Comparison of ENCODE assay signal across 8 cellular contexts in the genomic region with DNA sequence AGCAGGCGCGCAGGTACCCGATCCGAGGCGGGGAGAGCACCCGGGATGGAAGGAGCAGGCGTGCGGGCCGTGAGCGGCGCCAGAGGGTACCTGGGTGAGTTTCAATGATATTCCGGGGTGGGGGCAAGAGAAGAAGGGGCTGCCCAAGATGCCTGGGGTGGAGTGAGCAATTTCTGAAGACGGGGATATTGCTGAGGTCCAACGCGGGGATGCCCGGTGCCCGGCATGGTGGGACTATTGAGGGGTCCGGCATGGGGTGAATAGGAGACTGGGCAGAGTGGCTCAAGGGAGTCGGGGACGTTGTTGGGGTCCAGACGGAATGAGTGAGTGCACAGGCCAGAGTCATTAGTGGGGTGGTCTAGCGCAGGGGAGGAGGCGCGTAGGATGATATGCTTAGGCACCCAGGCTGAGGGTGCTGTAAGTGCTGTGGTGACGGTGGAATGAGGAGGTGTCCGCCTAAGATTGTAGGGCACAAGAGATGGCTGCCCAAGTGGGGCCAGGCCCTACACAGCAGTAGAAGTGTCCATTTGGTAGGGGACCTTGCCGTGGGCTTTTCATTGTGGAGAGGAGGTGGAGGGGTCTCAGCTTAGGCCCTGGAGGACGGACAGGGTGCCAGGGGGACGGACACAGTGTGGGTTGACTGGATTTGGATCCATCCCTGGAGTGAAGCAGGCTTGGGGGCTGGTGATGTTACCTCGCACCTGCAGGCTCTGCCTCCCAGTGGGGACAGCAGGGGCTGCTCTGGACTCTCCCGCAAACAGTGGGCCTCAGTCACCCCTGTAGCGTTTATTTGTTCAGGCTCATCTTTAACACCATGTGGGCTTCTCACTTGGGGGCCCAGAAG. TPM values are rescaled to one million over a fixed set of nuclear protein-coding genes. Genes with fewer than 3 reads are reported as not detected.
DNase-seq lines count a peak whose midpoint lies in the region; ATAC-seq and TF ChIP-seq lines count a peak whose summit lies in the region.

No MANE protein-coding gene starts in this region.

- no peaks in the 10 kb centered on the region for H3K9me3 ChIP-seq in prostate gland

- H3K36me3 Mint-ChIP-seq in T-helper 2 cell treated with Interferon-gamma antibody and Interleukin-4, amounts not matched to agents 5 μg/mL and 100 μg/mL, for 36 hours (ENCODE audit: low read depth): peaks cover 10% of the 10 kb centered on the region
- H3K36me3 Mint-ChIP-seq in glutamatergic neuron (ENCODE audit: unreplicated experiment): no peaks in the 10 kb centered on the region

- DNase-seq in GM12865 (ENCODE audit: low read depth) (no peak), glutamatergic neuron (no peak), prostate gland (ENCODE audit: low spot score) (no peak), islet precursor cell (no peak), occipital lobe (lab: John Stamatoyannopoulos, UW) (no peak), A172 (ENCODE audit: low spot score) (no peak)
- no peak for DNase-seq in T-helper 2 cell treated with Interferon-gamma antibody and Interleukin-4, amounts not matched to agents 5 μg/mL and 100 μg/mL, for 36 hours (ENCODE audit: low spot score)

- H3K27ac ChIP-seq in prostate gland: peak overlapping the region; percentile 67 to 77

- no peaks in the 10 kb centered on the region for H3K9me3 Mint-ChIP-seq in T-helper 2 cell treated with Interferon-gamma antibody and Interleukin-4, amounts not matched to agents 5 μg/mL and 100 μg/mL, for 36 hours
- H3K9me3 Mint-ChIP-seq in glutamatergic neuron (ENCODE audit: unreplicated experiment): peaks cover 2% of the 10 kb centered on the region

- peaks cover 11% of the 10 kb centered on the region for H3K4me1 ChIP-seq in prostate gland (replicated peaks)

- peak overlapping the region; percentile 79 for H3K27ac Mint-ChIP-seq in T-helper 2 cell treated with Interferon-gamma antibody and Interleukin-4, amounts not matched to agents 5 μg/mL and 100 μg/mL, for 36 hours
- peak overlapping the region; percentile 81 for H3K27ac Mint-ChIP-seq in glutamatergic neuron (ENCODE audit: unreplicated experiment)

- H3K4me3 Mint-ChIP-seq in T-helper 2 cell treated with Interferon-gamma antibody and Interleukin-4, amounts not matched to agents 5 μg/mL and 100 μg/mL, for 36 hours: peak overlapping the region; percentile 94
- peak overlapping the region; percentile 97 for H3K4me3 Mint-ChIP-seq in glutamatergic neuron (ENCODE audit: unreplicated experiment)

- ATAC-seq in HG03432 (IDR thresholded peaks at IDR 0.05; ENCODE audit: unreplicated experiment): no peak

- peaks cover 22% of the 10 kb centered on the region for H3K4me1 Mint-ChIP-seq in T-helper 2 cell treated with Interferon-gamma antibody and Interleukin-4, amounts not matched to agents 5 μg/mL and 100 μg/mL, for 36 hours (ENCODE audit: low read depth)
- H3K4me1 Mint-ChIP-seq in glutamatergic neuron (ENCODE audit: low read depth, unreplicated experiment): peaks cover 15% of the 10 kb centered on the region

- intact Hi-C loops in prostate gland (cut with DNase I): loop anchor here (1.0 kb wide), 1 partner anchor 9 kb away; a partner anchor contains a TSS

- H3K4me3 ChIP-seq in GM12865 (ENCODE audit: low read depth, low read length) (peak overlapping the region; percentile 100), prostate gland (peak overlapping the region; percentile 81 to 96)

- TF ChIP-seq POLR2A in prostate gland (IDR thresholded peaks at IDR 0.05): no peak

- H3K27me3 Mint-ChIP-seq in T-helper 2 cell treated with Interferon-gamma antibody and Interleukin-4, amounts not matched to agents 5 μg/mL and 100 μg/mL, for 36 hours (ENCODE audit: low read depth): no peaks in the 10 kb centered on the region
- peaks cover 6% of the 10 kb centered on the region for H3K27me3 Mint-ChIP-seq in glutamatergic neuron (ENCODE audit: unreplicated experiment)

- TF ChIP-seq CTCF in GM12865 (IDR thresholded peaks at IDR 0.05; ENCODE audit: insufficient read depth, low read depth, low read length, missing control alignments) (no peak), glutamatergic neuron (IDR thresholded peaks at IDR 0.05; ENCODE audit: partially characterized antibody, unreplicated experiment) (no peak), prostate gland (IDR thresholded peaks at IDR 0.05) (no peak)

- 6% methylated on average over 32 of the region's 32 CpGs for WGBS in prostate gland

- no peaks in the 10 kb centered on the region for H3K27me3 ChIP-seq in prostate gland (replicated peaks; ENCODE audit: insufficient read depth)

- peaks cover 4 to 7% of the 10 kb centered on the region in 2 donors for H3K36me3 ChIP-seq in prostate gland

RNA-seq across cellular contexts. Expression of a gene that starts 0.7 kb away (rescaled TPM):
- total RNA-seq in glutamatergic neuron (ENCODE audit: unreplicated experiment): 40.2 TPM
- 10 to 100 TPM; 54.5 to 56.5 TPM for total RNA-seq in prostate gland
- total RNA-seq in occipital lobe: 18.4 TPM
- 28.6 and 33.0 TPM in 2 replicates for total RNA-seq in A172 (2014; rRNA removed; shearing (Covaris generic))

RNA-seq across cellular contexts. Expression of a gene that starts 9.0 kb away (rescaled TPM):
- total RNA-seq in glutamatergic neuron (ENCODE audit: unreplicated experiment) (143 TPM), prostate gland (100 to 1,000 TPM; 113 to 178 TPM), occipital lobe (56.6 TPM)
- total RNA-seq in A172 (2014; rRNA removed; shearing (Covaris generic)): 155 and 156 TPM in 2 replicates

RNA-seq across cellular contexts. Expression of a gene that starts 43.8 kb away (rescaled TPM):
- total RNA-seq in glutamatergic neuron (ENCODE audit: unreplicated experiment): 44.2 TPM
- 10 to 100 TPM; 13.5 to 24.1 TPM for total RNA-seq in prostate gland
- total RNA-seq in occipital lobe: 16.5 TPM
- 20.4 and 22.1 TPM in 2 replicates for total RNA-seq in A172 (2014; rRNA removed; shearing (Covaris generic))
